In genomic region chr17:40031706-40032105, GRCh38 we compare ENCODE assay signal across 27 cellular contexts. TPM values are rescaled to one million over a fixed set of nuclear protein-coding genes. Genes with fewer than 3 reads are reported as not detected.
DNase-seq lines count a peak whose midpoint lies in the region; ATAC-seq and TF ChIP-seq lines count a peak whose summit lies in the region.
"Had no signal": no experiment of that assay in that cellular context is flagged by ENCODE, and none has a peak within 500 bp of the region (broad histone marks: within the 10 kb centered on the region; RNA-seq: fewer than 3 reads in every experiment).

No MANE protein-coding gene starts in this region.

- peak overlapping the region in 7 of 12 donors; percentile 4 to 63 (median 49) for H3K27ac ChIP-seq in heart left ventricle
- peak overlapping the region; percentile 3 for H3K27ac ChIP-seq in mammary epithelial cell (ENCODE audit: insufficient read depth, low read depth, low read length)
- peak overlapping the region; percentile 76 to 83 for H3K27ac ChIP-seq in mucosa of rectum (ENCODE audit: low read depth in 2 of 2, low read length in 2 of 2)
- H3K27ac ChIP-seq in stomach smooth muscle (ENCODE audit: low read length), result peak overlapping the region; percentile 60
- H3K27ac ChIP-seq: A549, GM23248, parathyroid adenoma, upper lobe of right lung had no signal

- WGBS in heart left ventricle, 4 donors, result 86 to 95% (median 92%) methylated on average over 4 to 11 of the region's 11 CpGs
- whole genome bisulfite sequencing in mammary epithelial cell (ENCODE audit: low coverage, missing lambda C conversion rate), result 49% methylated on average over 9 of the region's 11 CpGs

- H3K9ac ChIP-seq in mammary epithelial cell (ENCODE audit: insufficient read depth, low read length) (no peak overlapping the region), mucosa of rectum (ENCODE audit: low read depth in 1 of 2, low read length in 2 of 2) (peak overlapping the region in 1 of 2 donors; percentile 68), stomach smooth muscle (ENCODE audit: low read length in 2 of 2) (no peak overlapping the region)
- H3K9ac ChIP-seq: GM23248, parathyroid adenoma had no signal

- H4K20me1 ChIP-seq in mammary epithelial cell (ENCODE audit: insufficient read depth, low read length), result no peaks in the 10 kb centered on the region

- H3K4me3 ChIP-seq in heart left ventricle, result no peak overlapping the region
- no peak overlapping the region for H3K4me3 ChIP-seq in mammary epithelial cell (replicated peaks in 1 of 3; ENCODE audit: insufficient read depth in 1 of 3, low read depth in 2 of 3, low read length in 3 of 3)
- no peak overlapping the region for H3K4me3 ChIP-seq in mucosa of rectum (ENCODE audit: low read length in 2 of 2)
- peak overlapping the region in 1 of 2 donors; percentile 44 for H3K4me3 ChIP-seq in stomach smooth muscle (ENCODE audit: low read length in 2 of 2)
- H3K4me3 ChIP-seq: A549, GM23248, upper lobe of right lung had no signal

- intact Hi-C loops in heart left ventricle (cut with DNase I), result loop anchor here in 3 of 10 donors (5.0 to 10.0 kb wide), 2 partner anchors 53 to 136 kb away; no protein-coding TSS in a partner anchor
- intact Hi-C loops in left cardiac atrium (cut with DNase I), result no loop called here
- intact Hi-C loops in mammary epithelial cell (cut with micrococcal nuclease), result no loop called here

- dilution Hi-C loops in mammary epithelial cell (cut with HindIII; ENCODE audit: low sequenced_read_pairs), result loop anchor here (5.0 kb wide), 3 partner anchors 34 to 104 kb away; partner anchors contain the start of genes LRRC3C, NR1D1 and ORMDL3

- no peak overlapping the region for H2AFZ ChIP-seq in mammary epithelial cell (ENCODE audit: low read depth, low read length)
- H2AFZ ChIP-seq: GM23248, parathyroid adenoma had no signal

- no peaks in the 10 kb centered on the region for H3K27me3 ChIP-seq in heart left ventricle
- no peaks in the 10 kb centered on the region for H3K27me3 ChIP-seq in mammary epithelial cell (ENCODE audit: insufficient read depth, low read length)
- no peaks in the 10 kb centered on the region for H3K27me3 ChIP-seq in mucosa of rectum (ENCODE audit: control insufficient read depth in 2 of 2, insufficient read depth in 2 of 2, low read length in 2 of 2)
- H3K27me3 ChIP-seq in stomach smooth muscle (ENCODE audit: control insufficient read depth in 1 of 2, insufficient read depth in 2 of 2, low read length in 2 of 2), result no peaks in the 10 kb centered on the region
- H3K27me3 ChIP-seq: upper lobe of right lung had no signal

- no peak for TF ChIP-seq POLR2A in heart left ventricle (IDR thresholded peaks at IDR 0.05)

- no peaks in the 10 kb centered on the region for H3K79me2 ChIP-seq in mammary epithelial cell (ENCODE audit: insufficient read depth, low read length)

- peaks cover 4% of the 10 kb centered on the region for H3K4me1 Mint-ChIP-seq in activated naive CD8-positive, alpha-beta T cell treated with anti-CD3 and anti-CD28 coated beads, Interleukin-2, amount 50 U/mL, for 24 hours
- peaks cover 5% of the 10 kb centered on the region for H3K4me1 Mint-ChIP-seq in glutamatergic neuron (ENCODE audit: low read depth, unreplicated experiment)
- H3K4me1 Mint-ChIP-seq: nephron had no signal

- no TSS peak for BruUV-seq in mammary epithelial cell (replicated peaks; lab: Mats Ljungman, UMichigan)

- H3K27me3 Mint-ChIP-seq in activated naive CD8-positive, alpha-beta T cell treated with anti-CD3 and anti-CD28 coated beads, Interleukin-2, amount 50 U/mL, for 24 hours, result no peaks in the 10 kb centered on the region
- H3K27me3 Mint-ChIP-seq in glutamatergic neuron (ENCODE audit: unreplicated experiment), result peaks cover 2% of the 10 kb centered on the region
- H3K27me3 Mint-ChIP-seq: activated CD4-positive, alpha-beta T cell treated with anti-CD3 and anti-CD28 coated beads for 36 hours; B cell; dendritic cell treated with granulocyte-macrophage colony-stimulating factor and Interleukin-4, amounts not matched to agents 40 ng/mL and 50 ng/mL, for 4 days had no signal

- ATAC-seq in heart left ventricle (no peak), left cardiac atrium (no peak)
- no peak for ATAC-seq in activated naive CD8-positive, alpha-beta T cell treated with anti-CD3 and anti-CD28 coated beads, Interleukin-2, amount 50 U/mL, for 24 hours
- ATAC-seq: A549; activated CD4-positive, alpha-beta T cell treated with anti-CD3 and anti-CD28 coated beads for 36 hours; upper lobe of right lung had no signal

- peaks cover 24% of the 10 kb centered on the region for H3K36me3 Mint-ChIP-seq in activated naive CD8-positive, alpha-beta T cell treated with anti-CD3 and anti-CD28 coated beads, Interleukin-2, amount 50 U/mL, for 24 hours (ENCODE audit: low read depth)
- peaks cover 5% of the 10 kb centered on the region for H3K36me3 Mint-ChIP-seq in glutamatergic neuron (ENCODE audit: unreplicated experiment)

- DNase-seq in heart left ventricle, result peak in 1 of 5 donors; percentile 8
- DNase-seq in left cardiac atrium, result no peak
- DNase-seq in mammary epithelial cell, result no peak
- no peak for DNase-seq in activated naive CD8-positive, alpha-beta T cell treated with anti-CD3 and anti-CD28 coated beads, Interleukin-2, amount 50 U/mL, for 24 hours
- no peak for DNase-seq in glutamatergic neuron
- DNase-seq in Ammon's horn (ENCODE audit: low spot score), result no peak
- DNase-seq: activated CD4-positive, alpha-beta T cell treated with anti-CD3 and anti-CD28 coated beads for 36 hours; amygdala; caudate nucleus; GM23248; head of caudate nucleus; Karpas-422; midbrain; MV-4-11; NCI-H510A treated with DMSO at 0.1 percent for 48 hours; NK-92 treated with Interleukin-12 subunit alpha and Interleukin-12 subunit beta, amount 100 ng/mL, for 24 hours; stimulated activated CD8-positive, alpha-beta memory T cell treated with anti-CD3 and anti-CD28 coated beads, Interleukin-4, amount 100 ng/mL, for 48 hours; upper lobe of right lung had no signal

- H3K9me3 ChIP-seq in heart left ventricle (no peaks in the 10 kb centered on the region), mammary epithelial cell (replicated peaks; ENCODE audit: insufficient read depth, low read length) (no peaks in the 10 kb centered on the region), mucosa of rectum (ENCODE audit: control insufficient read depth in 2 of 2, low read length in 2 of 2) (no peaks in the 10 kb centered on the region), stomach smooth muscle (ENCODE audit: control insufficient read depth in 2 of 2, low read length in 2 of 2) (no peaks in the 10 kb centered on the region)
- H3K9me3 ChIP-seq: A549, upper lobe of right lung had no signal

- H3K4me1 ChIP-seq in heart left ventricle, result peaks cover 0 to 25% (median 10%) of the 10 kb centered on the region in 12 donors
- peaks cover 29% of the 10 kb centered on the region for H3K4me1 ChIP-seq in mammary epithelial cell (ENCODE audit: insufficient read depth, low read length)
- peaks cover 21 to 23% of the 10 kb centered on the region in 2 donors for H3K4me1 ChIP-seq in mucosa of rectum (ENCODE audit: control insufficient read depth in 2 of 2, insufficient read depth in 2 of 2, low read length in 2 of 2)
- peaks cover 59% of the 10 kb centered on the region for H3K4me1 ChIP-seq in stomach smooth muscle (ENCODE audit: control insufficient read depth, insufficient read depth, low read length)
- H3K4me1 ChIP-seq: A549 had no signal

- H3K4me2 ChIP-seq in mammary epithelial cell (ENCODE audit: insufficient read depth, low read depth, low read length), result peak overlapping the region; percentile 29
- H3K4me2 ChIP-seq: A549 had no signal

- CTCF ChIA-PET in mammary epithelial cell (lab: Charles Lee; ENCODE audit: low non-redundant PET), result no interaction called here

- H3K36me3 ChIP-seq in heart left ventricle (peaks cover 0 to 97% (median 86%) of the 10 kb centered on the region in 9 donors), mammary epithelial cell (ENCODE audit: insufficient read depth, low read length) (peaks cover 4% of the 10 kb centered on the region), mucosa of rectum (ENCODE audit: control insufficient read depth in 2 of 2, insufficient read depth in 2 of 2, low read length in 2 of 2) (peaks cover 47 to 68% of the 10 kb centered on the region in 2 donors), stomach smooth muscle (ENCODE audit: control insufficient read depth in 2 of 2, insufficient read depth in 2 of 2, low read length in 2 of 2) (peaks cover 30 to 50% of the 10 kb centered on the region in 2 donors)

- H3K4me3 Mint-ChIP-seq in activated naive CD8-positive, alpha-beta T cell treated with anti-CD3 and anti-CD28 coated beads, Interleukin-2, amount 50 U/mL, for 24 hours, result no peak overlapping the region
- H3K4me3 Mint-ChIP-seq in glutamatergic neuron (ENCODE audit: unreplicated experiment), result no peak overlapping the region
- H3K4me3 Mint-ChIP-seq: activated CD4-positive, alpha-beta T cell treated with anti-CD3 and anti-CD28 coated beads for 36 hours; B cell; dendritic cell treated with granulocyte-macrophage colony-stimulating factor and Interleukin-4, amounts not matched to agents 40 ng/mL and 50 ng/mL, for 4 days; nephron; T-helper 1 cell treated with Interleukin-12 subunit alpha and Interleukin-12 subunit beta and Interleukin-4 antibody, amounts not matched to agents 30 μg/mL and 1 μg/mL, for 36 hours had no signal

- no peak overlapping the region for H3K27ac Mint-ChIP-seq in activated naive CD8-positive, alpha-beta T cell treated with anti-CD3 and anti-CD28 coated beads, Interleukin-2, amount 50 U/mL, for 24 hours
- no peak overlapping the region for H3K27ac Mint-ChIP-seq in glutamatergic neuron (ENCODE audit: unreplicated experiment)
- H3K27ac Mint-ChIP-seq: activated CD4-positive, alpha-beta T cell treated with anti-CD3 and anti-CD28 coated beads for 36 hours; B cell; dendritic cell treated with granulocyte-macrophage colony-stimulating factor and Interleukin-4, amounts not matched to agents 40 ng/mL and 50 ng/mL, for 4 days; nephron; T-helper 1 cell treated with Interleukin-12 subunit alpha and Interleukin-12 subunit beta and Interleukin-4 antibody, amounts not matched to agents 30 μg/mL and 1 μg/mL, for 36 hours had no signal

- TF ChIP-seq CTCF in heart left ventricle (IDR thresholded peaks at IDR 0.05) (no peak), mammary epithelial cell (conservative IDR thresholded peaks at IDR 0.05 in 1 of 2, IDR thresholded peaks at IDR 0.05 in 1 of 2; ENCODE audit: extremely low read depth in 1 of 2, insufficient read depth in 1 of 2, low read depth in 1 of 2, low read length in 2 of 2) (no peak), glutamatergic neuron (IDR thresholded peaks at IDR 0.05; ENCODE audit: partially characterized antibody, unreplicated experiment) (no peak)

- in situ Hi-C loops in mammary epithelial cell (cut with MboI; ENCODE audit: low sequenced_read_pairs in 2 of 2), result no loop called here

- no peaks in the 10 kb centered on the region for H3K9me3 Mint-ChIP-seq in activated naive CD8-positive, alpha-beta T cell treated with anti-CD3 and anti-CD28 coated beads, Interleukin-2, amount 50 U/mL, for 24 hours
- peaks cover 5% of the 10 kb centered on the region for H3K9me3 Mint-ChIP-seq in glutamatergic neuron (ENCODE audit: unreplicated experiment)
- H3K9me3 Mint-ChIP-seq: dendritic cell treated with granulocyte-macrophage colony-stimulating factor and Interleukin-4, amounts not matched to agents 40 ng/mL and 50 ng/mL, for 4 days; nephron; T-helper 1 cell treated with Interleukin-12 subunit alpha and Interleukin-12 subunit beta and Interleukin-4 antibody, amounts not matched to agents 30 μg/mL and 1 μg/mL, for 36 hours had no signal

RNA-seq across cellular contexts. Expression of gene CSF3, which starts 16.5 kb away (rescaled TPM):
- total RNA-seq in heart left ventricle (1 to 10 TPM in 1 of 9 donors, under 1 TPM in 1, not detected in 7; 0.80 to 1.3 TPM), left cardiac atrium (1 to 10 TPM in 1 of 2 donors, not detected in 1; 1.2 TPM), mammary epithelial cell (1 to 10 TPM in 1 of 2 donors, not detected in 1; 8.2 TPM), glutamatergic neuron (ENCODE audit: unreplicated experiment) (not detected)
- polyA plus RNA-seq in heart left ventricle (under 1 TPM; 0.14 to 0.46 TPM), mammary epithelial cell (5.1 TPM)
- polyA minus RNA-seq in mammary epithelial cell, result not detected
- total RNA-seq: activated CD4-positive, alpha-beta T cell treated with anti-CD3 and anti-CD28 coated beads for 36 hours; B cell; GM23248; SK-MEL-5 had no signal
- polyA plus RNA-seq: A549 had no signal

RNA-seq across cellular contexts. Expression of gene MED24, which starts 22.5 kb away (rescaled TPM):
- total RNA-seq in heart left ventricle (10 to 100 TPM; 51.1 to 75.4 (median 58.3) TPM), left cardiac atrium (10 to 100 TPM; 44.0 to 56.4 TPM), mammary epithelial cell (10 to 100 TPM; 59.3 to 85.6 TPM), glutamatergic neuron (ENCODE audit: unreplicated experiment) (172 TPM)
- polyA plus RNA-seq in heart left ventricle (10 to 100 TPM; 52.7 to 61.8 TPM), mammary epithelial cell (91.2 TPM)
- polyA minus RNA-seq in mammary epithelial cell, result 116 TPM

RNA-seq across cellular contexts. Expression of gene THRA, which starts 31.1 kb away (rescaled TPM):
- 100 to 1,000 TPM in 1 of 9 donors, 10 to 100 TPM in 8; 63.2 to 105 (median 73.2) TPM for total RNA-seq in heart left ventricle
- 10 to 100 TPM; 50.6 to 56.2 TPM for polyA plus RNA-seq in heart left ventricle
- 10 to 100 TPM; 54.4 to 77.9 TPM for total RNA-seq in left cardiac atrium
- 10 to 100 TPM; 10.8 to 11.7 TPM for total RNA-seq in mammary epithelial cell
- polyA plus RNA-seq in mammary epithelial cell, result 10.0 TPM
- polyA minus RNA-seq in mammary epithelial cell, result 33.1 TPM
- 17.6 TPM for total RNA-seq in glutamatergic neuron (ENCODE audit: unreplicated experiment)

RNA-seq across cellular contexts. Expression of gene PSMD3, which starts 51.1 kb away (rescaled TPM):
- total RNA-seq in heart left ventricle (100 to 1,000 TPM in 2 of 9 donors, 10 to 100 TPM in 7; 68.9 to 117 (median 83.3) TPM), left cardiac atrium (10 to 100 TPM; 69.0 to 92.8 TPM), mammary epithelial cell (100 to 1,000 TPM; 112 to 159 TPM), glutamatergic neuron (ENCODE audit: unreplicated experiment) (113 TPM)
- polyA plus RNA-seq in heart left ventricle (100 to 1,000 TPM in 1 of 2 donors, 10 to 100 TPM in 1; 72.6 to 142 TPM), mammary epithelial cell (184 TPM)
- polyA minus RNA-seq in mammary epithelial cell, result 160 TPM

Comparison
In these comparisons a context has a peak if more than half of its experiments do, and no peak if none do; other contexts are left out.
1. H3K27ac ChIP-seq: peak in every context shown above with its lines; median percentile 80 in mucosa of rectum; 60 in stomach smooth muscle; 49 in heart left ventricle; 3 in mammary epithelial cell.